ENCODE assay signal across 8 cellular contexts in the genomic region with DNA sequence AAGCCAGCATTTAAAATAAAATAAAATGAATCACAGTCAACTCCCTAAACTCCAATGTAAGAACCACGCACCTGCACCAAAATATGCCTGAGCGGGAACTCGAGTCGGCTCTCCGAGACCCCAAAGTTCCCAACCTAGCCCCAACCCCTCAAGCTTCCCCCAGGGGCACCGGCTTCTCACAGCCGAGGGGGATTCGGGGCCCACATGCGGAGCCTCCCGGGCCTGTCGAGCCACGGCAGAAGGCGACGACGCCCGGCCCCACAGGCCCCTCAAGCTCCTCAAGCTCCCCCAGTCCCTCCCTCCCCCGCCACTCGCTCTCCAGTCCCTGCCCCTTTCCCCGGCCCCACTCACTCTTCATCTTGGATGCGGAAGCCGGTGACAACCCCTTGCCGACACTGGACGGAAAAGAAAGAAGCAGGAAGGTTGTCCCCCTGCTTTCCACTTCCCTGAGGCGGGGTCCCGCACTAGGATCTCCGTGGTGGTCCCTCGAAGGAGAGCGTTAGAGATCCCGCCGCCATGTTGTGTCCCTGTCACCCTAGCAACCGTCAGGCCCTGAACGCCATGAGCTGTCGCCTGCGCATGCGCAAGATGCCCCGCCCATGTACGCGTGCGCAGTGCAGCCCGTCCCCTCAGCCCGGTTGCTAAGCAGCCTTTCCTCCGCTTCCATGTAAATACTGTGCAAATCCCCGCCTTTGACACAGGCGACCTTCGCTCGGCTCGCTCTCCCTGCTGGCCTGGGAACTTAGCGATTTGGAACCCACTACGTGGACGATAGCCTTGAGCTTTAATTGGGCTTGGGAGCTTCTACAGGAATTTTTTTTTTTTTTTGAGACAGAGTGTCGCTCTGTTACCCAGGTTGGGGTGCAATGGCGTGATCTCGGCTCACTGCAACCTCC. TPM values are rescaled to one million over a fixed set of nuclear protein-coding genes. Genes with fewer than 3 reads are reported as not detected.
DNase-seq lines count a peak whose midpoint lies in the region; ATAC-seq lines count a peak whose summit lies in the region.

A gene with protein sequence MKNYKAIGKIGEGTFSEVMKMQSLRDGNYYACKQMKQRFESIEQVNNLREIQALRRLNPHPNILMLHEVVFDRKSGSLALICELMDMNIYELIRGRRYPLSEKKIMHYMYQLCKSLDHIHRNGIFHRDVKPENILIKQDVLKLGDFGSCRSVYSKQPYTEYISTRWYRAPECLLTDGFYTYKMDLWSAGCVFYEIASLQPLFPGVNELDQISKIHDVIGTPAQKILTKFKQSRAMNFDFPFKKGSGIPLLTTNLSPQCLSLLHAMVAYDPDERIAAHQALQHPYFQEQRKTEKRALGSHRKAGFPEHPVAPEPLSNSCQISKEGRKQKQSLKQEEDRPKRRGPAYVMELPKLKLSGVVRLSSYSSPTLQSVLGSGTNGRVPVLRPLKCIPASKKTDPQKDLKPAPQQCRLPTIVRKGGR (minus strand): TSS at position 554 of the 896 bp plus-strand sequence. CDS start 196 bp downstream, at position 358.

- 0 out of 2 replicates have a peak, but pooled peaks cover 5% of the 10 kb centered on the region for H3K4me1 ChIP-seq in HUES48 (ENCODE audit: control insufficient read depth, insufficient read depth, low read length)
- no peaks in the 10 kb centered on the region for H3K4me1 ChIP-seq in NT2/D1 (ENCODE audit: insufficient read depth, insufficient read length)
- H3K4me1 ChIP-seq in endocrine pancreas (ENCODE audit: control insufficient read depth, insufficient read depth, low read length), result peaks cover 13% of the 10 kb centered on the region
- H3K4me1 ChIP-seq in mesendoderm (ENCODE audit: control insufficient read depth, low read depth, low read length), result no peaks in the 10 kb centered on the region

- H4K8ac ChIP-seq in mesendoderm (ENCODE audit: low read depth, low read length), result no peak within 1 kb of the TSS

- peak within 1 kb of the TSS; percentile 92 for H3K4me3 ChIP-seq in HUES48 (ENCODE audit: low read depth, low read length)
- peak within 1 kb of the TSS; percentile 72 for H3K4me3 ChIP-seq in NT2/D1 (ENCODE audit: insufficient read length, low read depth)
- peak within 1 kb of the TSS; percentile 90 for H3K4me3 ChIP-seq in endocrine pancreas (ENCODE audit: control insufficient read depth, insufficient read depth, low read length)
- H3K4me3 ChIP-seq in mesendoderm (ENCODE audit: low read length), result peak within 1 kb of the TSS; percentile 63

- H2AK5ac ChIP-seq in mesendoderm (ENCODE audit: low read length), result no peak within 1 kb of the TSS

- peak; percentile 97 for ATAC-seq in GM21447 (IDR thresholded peaks at IDR 0.05; ENCODE audit: unreplicated experiment)

- no peak within 1 kb of the TSS for H3K56ac ChIP-seq in mesendoderm (ENCODE audit: low read length)

- no CpG with 5 or more reads among the region's 53 CpGs for WGBS in mesendoderm (ENCODE audit: extremely low coverage, insufficient coverage, low lambda C conversion rate)

- H4K5ac ChIP-seq in mesendoderm (ENCODE audit: low read length), result no peak within 1 kb of the TSS

- H3K18ac ChIP-seq in mesendoderm (ENCODE audit: low read length), result no peak within 1 kb of the TSS

- H3K27me3 ChIP-seq in HUES48 (ENCODE audit: control insufficient read depth, insufficient read depth, low read length) (no peaks in the 10 kb centered on the region), NT2/D1 (ENCODE audit: insufficient read depth, insufficient read length) (no peaks in the 10 kb centered on the region), endocrine pancreas (ENCODE audit: control insufficient read depth, insufficient read depth, low read length) (no peaks in the 10 kb centered on the region), mesendoderm (ENCODE audit: insufficient read depth, low read length, poor library complexity) (no peaks in the 10 kb centered on the region)

- DNase-seq in COR-L47 (lab: John Stamatoyannopoulos, UW), result peak; percentile 98
- DNase-seq in NT2/D1 (ENCODE audit: low read depth, low spot score), result peak; percentile 92
- peak; percentile 93 for DNase-seq in activated CD8-positive, alpha-beta memory T cell treated with anti-CD3 and anti-CD28 coated beads, Interleukin-2, amount 50 U/mL, for 24 hours (ENCODE audit: extremely low read depth)
- peak; percentile 99 for DNase-seq in mesendoderm
- DNase-seq in stimulated activated CD8-positive, alpha-beta memory T cell treated with anti-CD3 and anti-CD28 coated beads, Interleukin-12 subunit alpha, Interleukin-12 subunit beta, amount 100 ng/mL, for 4 hours (ENCODE audit: low read depth), result peak; percentile 96

- H3K9ac ChIP-seq in HUES48 (ENCODE audit: low read depth, low read length), result no peak within 1 kb of the TSS
- H3K9ac ChIP-seq in NT2/D1 (ENCODE audit: insufficient read length, low read depth), result no peak within 1 kb of the TSS
- peak within 1 kb of the TSS; percentile 87 for H3K9ac ChIP-seq in endocrine pancreas (ENCODE audit: control insufficient read depth, insufficient read depth, low read length)
- peak within 1 kb of the TSS; percentile 52 for H3K9ac ChIP-seq in mesendoderm (ENCODE audit: low read length)

- H3K27ac ChIP-seq in HUES48 (ENCODE audit: low read depth, low read length) (peak within 1 kb of the TSS; percentile 37), mesendoderm (ENCODE audit: low read depth, low read length) (no peak within 1 kb of the TSS)

- H2BK15ac ChIP-seq in mesendoderm (replicated peaks; ENCODE audit: low read depth), result no peak within 1 kb of the TSS

- H3K36me3 ChIP-seq in HUES48 (ENCODE audit: control insufficient read depth, insufficient read depth, low read length) (no peaks in the 10 kb centered on the region), NT2/D1 (ENCODE audit: insufficient read depth, insufficient read length, low read length) (no peaks in the 10 kb centered on the region), endocrine pancreas (ENCODE audit: control insufficient read depth, insufficient read depth, low read length) (no peaks in the 10 kb centered on the region), mesendoderm (ENCODE audit: control insufficient read depth, insufficient read depth, low read length) (no peaks in the 10 kb centered on the region)

- H3K23ac ChIP-seq in mesendoderm (ENCODE audit: low read length), result no peak within 1 kb of the TSS

- no peak within 1 kb of the TSS for H3K4ac ChIP-seq in mesendoderm (ENCODE audit: low read depth, low read length)

- H3K9me3 ChIP-seq in HUES48 (ENCODE audit: control insufficient read depth, insufficient read depth, low read length) (no peaks in the 10 kb centered on the region), NT2/D1 (ENCODE audit: insufficient read depth, low read length) (no peaks in the 10 kb centered on the region), endocrine pancreas (ENCODE audit: control insufficient read depth, low read length) (no peaks in the 10 kb centered on the region)

- peak within 1 kb of the TSS; percentile 74 for H3K4me2 ChIP-seq in mesendoderm (ENCODE audit: low read length)

- H2BK5ac ChIP-seq in mesendoderm (ENCODE audit: low read length), result no peak within 1 kb of the TSS

- H3K79me2 ChIP-seq in mesendoderm (ENCODE audit: control insufficient read depth, insufficient read depth, low read length), result no peaks in the 10 kb centered on the region

- H3K79me1 ChIP-seq in mesendoderm (ENCODE audit: low read length), result no peaks in the 10 kb centered on the region

- no peak within 1 kb of the TSS for H2BK120ac ChIP-seq in mesendoderm (ENCODE audit: low read depth, low read length)

RNA-seq across cellular contexts. Expression of the gene that starts here (rescaled TPM):
- 3.2 TPM for polyA plus RNA-seq in mesendoderm (2013, experiment 1 of 2)
- polyA plus RNA-seq in mesendoderm (2013, experiment 2 of 2), result 2.7 TPM

Comparison
In these comparisons a context has a peak if more than half of its experiments do, and no peak if none do; other contexts are left out.
1. H3K9ac ChIP-seq: peak in endocrine pancreas (single experiment) and mesendoderm (single experiment); none in HUES48 (single experiment) and NT2/D1 (single experiment).
2. Peak in every context shown above with its lines, with median percentiles within 50 percentile points of each other: DNase-seq and H3K4me3 ChIP-seq.